ENCODE assay signal across 1 cellular context in genomic region chr19:48795055-48795854, GRCh38.
TF ChIP-seq lines count a peak whose summit lies in the region.

No MANE protein-coding gene starts in this region.

TF ChIP-seq in HEK293, 187 proteins besides CTCF, POLR2A, EP300 and RAD21 (continued from another document and continues in another):
- TF ChIP-seq ZBTB44 (tag by site-specific recombination; IDR thresholded peaks at IDR 0.05) (peak; percentile 19; the same call in 1 of the 2 replicates), SP2 (tag by site-specific recombination; IDR thresholded peaks at IDR 0.05) (no peak; the same call in 1 of the 2 replicates), ZFP69B (tag by site-specific recombination; IDR thresholded peaks at IDR 0.05) (0 out of 2 replicates have a peak, but pooled peaks have one; percentile 36), ZNF169 (tag by site-specific recombination; IDR thresholded peaks at IDR 0.05) (no peak), TRIM28 (IDR thresholded peaks at IDR 0.05; ENCODE audit: borderline replicate concordance, low read length) (peak; percentile 40; the same call in 1 of the 2 replicates), ZNF37A (tag by site-specific recombination; IDR thresholded peaks at IDR 0.05) (no peak), KLF16 (tag by site-specific recombination; IDR thresholded peaks at IDR 0.05) (peak; percentile 89), ZFP37 (tag by site-specific recombination; IDR thresholded peaks at IDR 0.05) (0 out of 2 replicates have a peak, but pooled peaks have one; percentile 84), ZNF335 (tag by site-specific recombination; conservative IDR thresholded peaks at IDR 0.05) (peak; percentile 100), ZNF639 (tag by site-specific recombination; IDR thresholded peaks at IDR 0.05) (peak; percentile 64; the same call in 1 of the 2 replicates), ZXDB (tag by site-specific recombination; IDR thresholded peaks at IDR 0.05) (peak; percentile 89), GLI2 (tag by site-specific recombination; IDR thresholded peaks at IDR 0.05; ENCODE audit: borderline replicate concordance, low read depth) (no peak), FEZF1 (tag by site-specific recombination; IDR thresholded peaks at IDR 0.05) (peak; percentile 81), YY1 (tag by site-specific recombination; IDR thresholded peaks at IDR 0.05) (peak; percentile 41; the same call in 1 of the 2 replicates), ZNF626 (tag by site-specific recombination; IDR thresholded peaks at IDR 0.05) (no peak), SP3 (tag by site-specific recombination; IDR thresholded peaks at IDR 0.05) (peak; percentile 79), ZNF610 (tag by site-specific recombination; IDR thresholded peaks at IDR 0.05; ENCODE audit: borderline replicate concordance) (peak; percentile 37; the same call in 1 of the 2 replicates), KLF1 (tag by site-specific recombination; IDR thresholded peaks at IDR 0.05) (peak; percentile 11; the same call in 1 of the 2 replicates), PRDM6 (tag by site-specific recombination; IDR thresholded peaks at IDR 0.05) (no peak), PRDM2 (tag by site-specific recombination; IDR thresholded peaks at IDR 0.05; ENCODE audit: borderline replicate concordance) (no peak), ZNF433 (tag by site-specific recombination; IDR thresholded peaks at IDR 0.05; ENCODE audit: low read depth) (no peak), ZBTB8A (tag by site-specific recombination; IDR thresholded peaks at IDR 0.05) (peak; percentile 50; the same call in 1 of the 2 replicates), ZBTB11 (tag by site-specific recombination; conservative IDR thresholded peaks at IDR 0.05; ENCODE audit: low read depth) (peak; percentile 73), ZEB2 (tag by site-specific recombination; IDR thresholded peaks at IDR 0.05) (peak; percentile 93), ZBTB10 (tag by site-specific recombination; IDR thresholded peaks at IDR 0.05) (peak; percentile 80), ZNF660 (tag by site-specific recombination; IDR thresholded peaks at IDR 0.05) (peak; percentile 52; the same call in 1 of the 2 replicates), ZNF157 (tag by site-specific recombination; IDR thresholded peaks at IDR 0.05) (no peak), WT1 (tag by site-specific recombination; IDR thresholded peaks at IDR 0.05) (0 out of 2 replicates have a peak, but pooled peaks have one; percentile 53), PRDM4 (tag by site-specific recombination; IDR thresholded peaks at IDR 0.05) (0 out of 2 replicates have a peak, but pooled peaks have one; percentile 8), ZNF473 (tag by site-specific recombination; IDR thresholded peaks at IDR 0.05) (no peak), ZSCAN4 (tag by site-specific recombination; IDR thresholded peaks at IDR 0.05) (peak; percentile 51; the same call in 1 of the 2 replicates)
